In the genomic region with DNA sequence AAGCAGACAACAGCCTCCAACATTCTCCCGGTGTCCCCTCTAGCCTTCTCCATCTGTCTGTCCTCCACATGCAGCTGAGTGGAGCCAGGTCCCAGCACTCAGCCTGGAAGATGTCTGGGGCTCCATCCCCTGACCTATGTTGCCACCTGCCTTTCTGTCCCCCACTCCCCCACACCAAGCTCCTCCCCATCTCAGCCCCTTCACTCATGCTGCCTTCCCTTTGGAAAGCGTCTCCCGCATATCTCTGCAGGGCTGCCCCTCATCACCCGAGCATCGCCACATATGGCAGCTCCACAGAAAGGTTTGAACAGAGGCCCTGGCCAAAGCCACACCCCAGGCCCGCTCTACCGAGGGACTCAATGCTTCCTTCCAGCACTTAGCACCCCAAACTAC, we compare ENCODE assay signal across 12 cellular contexts. TPM values are rescaled to one million over a fixed set of nuclear protein-coding genes. Genes with fewer than 3 reads are reported as not detected.
A peak's percentile ranks its signal among the peaks of the same experiment; 100 is the strongest.
DNase-seq lines count a peak whose midpoint lies in the region; ATAC-seq, FAIRE-seq and TF ChIP-seq lines count a peak whose summit lies in the region.
"Had no signal": no experiment of that assay in that cellular context is flagged by ENCODE, and none has a peak within 500 bp of the region (broad histone marks: within the 10 kb centered on the region; RNA-seq: fewer than 3 reads in every experiment).

No MANE protein-coding gene starts in this region.

- POLR2A ChIA-PET in A673 (lab: Charles Lee; ENCODE audit: low non-redundant PET) = no interaction called here

- H3K36me3 ChIP-seq in A673 (ENCODE audit: insufficient read depth, low read length, poor library complexity, severe bottlenecking) (no peaks in the 10 kb centered on the region), Peyer's patch (no peaks in the 10 kb centered on the region)

- CTCF ChIA-PET in A673 (lab: Charles Lee) = interaction anchor here (1.1 kb wide), 1 partner anchor 124 kb away, joined by 3 read pairs; no protein-coding TSS in a partner anchor

- H3K9me3 ChIP-seq in A673 (ENCODE audit: low read depth, low read length, poor library complexity, severe bottlenecking) (no peaks in the 10 kb centered on the region), Peyer's patch (no peaks in the 10 kb centered on the region)

- no peaks in the 10 kb centered on the region for H3K9me3 Mint-ChIP-seq in effector memory CD8-positive, alpha-beta T cell
- H3K9me3 Mint-ChIP-seq: CD8-positive, alpha-beta T cell had no signal

- H3K27me3 ChIP-seq in A673 (replicated peaks; ENCODE audit: insufficient read depth, low read depth, low read length, poor library complexity) (no peaks in the 10 kb centered on the region), Peyer's patch (no peaks in the 10 kb centered on the region)

- ATAC-seq in effector memory CD8-positive, alpha-beta T cell (replicated peaks) = no peak
- ATAC-seq: CD8-positive, alpha-beta T cell had no signal

- DNase-seq in A673 (ENCODE audit: low spot score) = no peak
- peak in 1 of 3 donors; percentile 31 for DNase-seq in Peyer's patch
- DNase-seq in effector memory CD8-positive, alpha-beta T cell = no peak
- peak; percentile 62 for DNase-seq in posterior vena cava (ENCODE audit: low spot score)
- no peak for DNase-seq in NOMO-1 treated with DMSO at 0.1 percent for 48 hours (lab: John Stamatoyannopoulos, UW; ENCODE audit: unreplicated experiment)
- DNase-seq in GM12891 (ENCODE audit: insufficient read length, low spot score) = no peak
- DNase-seq in anterior cingulate cortex (lab: John Stamatoyannopoulos, UW) = no peak
- no peak for DNase-seq in MV-4-11 (lab: John Stamatoyannopoulos, UW)
- DNase-seq: NCI-H2107, occipital lobe, SIG-M5 had no signal

- no peak for FAIRE-seq in GM12891 (lab: Jason Lieb, UNC)

- H3K4me3 ChIP-seq in A673 (ENCODE audit: low read depth, low read length, poor library complexity, severe bottlenecking) = no peak overlapping the region
- H3K4me3 ChIP-seq in Peyer's patch = no peak overlapping the region

- H3K4me3 Mint-ChIP-seq in effector memory CD8-positive, alpha-beta T cell = peak overlapping the region in 1 of 2 donors; percentile 51
- H3K4me3 Mint-ChIP-seq: CD8-positive, alpha-beta T cell had no signal

- H3K27ac ChIP-seq in A673 (ENCODE audit: low read depth, low read length, poor library complexity, severe bottlenecking) (peak overlapping the region; percentile 70), Peyer's patch (peak overlapping the region; percentile 51 to 78 (median 71))

- no TSS peak for BruUV-seq in A673 (replicated peaks; lab: Mats Ljungman, UMichigan)

- H3K4me1 ChIP-seq in A673 (ENCODE audit: insufficient read depth, low read length, poor library complexity, severe bottlenecking) (peaks cover 37% of the 10 kb centered on the region), Peyer's patch (peaks cover 0 to 48% (median 5%) of the 10 kb centered on the region in 4 donors)

- H3K27me3 Mint-ChIP-seq in effector memory CD8-positive, alpha-beta T cell = no peaks in the 10 kb centered on the region

- TF ChIP-seq CTCF in A673 (conservative IDR thresholded peaks at IDR 0.05; ENCODE audit: low read depth, low read length) (no peak), Peyer's patch (IDR thresholded peaks at IDR 0.05) (no peak)

- peak overlapping the region; percentile 67 to 87 for H3K27ac Mint-ChIP-seq in effector memory CD8-positive, alpha-beta T cell
- H3K27ac Mint-ChIP-seq: CD8-positive, alpha-beta T cell had no signal

- peaks cover 32 to 44% of the 10 kb centered on the region in 2 donors for H3K4me1 Mint-ChIP-seq in effector memory CD8-positive, alpha-beta T cell (ENCODE audit: low read depth in 2 of 2)

- TF ChIP-seq POLR2A in Peyer's patch (IDR thresholded peaks at IDR 0.05) = no peak
- no peak for TF ChIP-seq POLR2A in GM12891 (IDR thresholded peaks at IDR 0.05; ENCODE audit: low read depth, low read length)

- intact Hi-C loops in A673 (cut with micrococcal nuclease; ENCODE audit: unreplicated experiment) (no loop called here), posterior vena cava (cut with DNase I) (loop anchor here in 1 of 2 donors (5.0 kb wide), 1 partner anchor 73 kb away; no protein-coding TSS in a partner anchor)

- H3K36me3 Mint-ChIP-seq in effector memory CD8-positive, alpha-beta T cell (ENCODE audit: insufficient read depth) = peaks cover 3% of the 10 kb centered on the region

TF ChIP-seq in GM12891, 5 proteins besides CTCF, POLR2A, EP300 and RAD21:
- TF ChIP-seq SPI1 (IDR thresholded peaks at IDR 0.05; ENCODE audit: low read depth, low read length) (no peak), PAX5 (IDR thresholded peaks at IDR 0.05; ENCODE audit: insufficient read depth, low read length, severe bottlenecking) (no peak), POLR2AphosphoS5 (IDR thresholded peaks at IDR 0.05; ENCODE audit: low read depth, low read length) (no peak), POU2F2 (IDR thresholded peaks at IDR 0.05; ENCODE audit: low read depth, low read length) (no peak), TAF1 (IDR thresholded peaks at IDR 0.05; ENCODE audit: low read depth, low read length) (no peak)

RNA-seq across cellular contexts. Expression of a gene that starts 24.2 kb away (rescaled TPM):
- 45.7 and 53.0 TPM in 2 replicates for total RNA-seq in A673 (2021)
- 10 to 100 TPM; 20.9 to 41.3 (median 30.6) TPM for total RNA-seq in Peyer's patch
- 10 to 100 TPM; 45.3 to 52.0 TPM for total RNA-seq in posterior vena cava
- 81.9 TPM for polyA plus RNA-seq in GM12891 (2012; ENCODE audit: low read depth, missing spikeins)

RNA-seq across cellular contexts. Expression of a gene that starts 41.0 kb away (rescaled TPM):
- total RNA-seq in A673 (2021) = 8.8 and 11.1 TPM in 2 replicates
- 100 to 1,000 TPM in 1 of 4 donors, 10 to 100 TPM in 3; 22.3 to 130 (median 40.9) TPM for total RNA-seq in Peyer's patch
- 1 to 10 TPM; 4.4 to 4.6 TPM for total RNA-seq in posterior vena cava
- 1.9 TPM for polyA plus RNA-seq in GM12891 (2012; ENCODE audit: low read depth, missing spikeins)
